Comparison of ENCODE assay signal across 17 cellular contexts in genomic region chr16:47008612-47009011, GRCh38.
"Had no signal": no experiment of that assay in that cellular context is flagged by ENCODE, and none has a peak within 500 bp of the region (broad histone marks: within the 10 kb centered on the region; RNA-seq: fewer than 3 reads in every experiment).

No MANE protein-coding gene starts in this region.

- H3K27me3 Mint-ChIP-seq: dendritic cell treated with granulocyte-macrophage colony-stimulating factor and Interleukin-4, amounts not matched to agents 40 ng/mL and 50 ng/mL, for 4 days; effector memory CD8-positive, alpha-beta T cell had no signal

- H3K4me1 ChIP-seq: esophagus squamous epithelium, right atrium auricular region, stomach, transverse colon had no signal

- H3K4me3 ChIP-seq: esophagus squamous epithelium, ovary, right atrium auricular region, stomach, thoracic aorta, transverse colon had no signal

- H3K4me3 Mint-ChIP-seq: dendritic cell treated with granulocyte-macrophage colony-stimulating factor and Interleukin-4, amounts not matched to agents 40 ng/mL and 50 ng/mL, for 4 days; effector memory CD8-positive, alpha-beta T cell; immature natural killer cell; naive thymus-derived CD4-positive, alpha-beta T cell had no signal

- ATAC-seq: effector memory CD8-positive, alpha-beta T cell; foreskin keratinocyte; naive thymus-derived CD4-positive, alpha-beta T cell had no signal

- H3K27ac Mint-ChIP-seq: dendritic cell treated with granulocyte-macrophage colony-stimulating factor and Interleukin-4, amounts not matched to agents 40 ng/mL and 50 ng/mL, for 4 days; immature natural killer cell had no signal

- H3K9me3 Mint-ChIP-seq: dendritic cell treated with granulocyte-macrophage colony-stimulating factor and Interleukin-4, amounts not matched to agents 40 ng/mL and 50 ng/mL, for 4 days; effector memory CD8-positive, alpha-beta T cell; immature natural killer cell had no signal

- H3K9me3 ChIP-seq: esophagus squamous epithelium, ovary, right atrium auricular region, stomach, thoracic aorta, transverse colon had no signal

- H3K36me3 ChIP-seq: esophagus squamous epithelium, ovary, right atrium auricular region, stomach, thoracic aorta, transverse colon had no signal

- FAIRE-seq: colon, kidney, small intestine had no signal

- H3K27me3 ChIP-seq: esophagus squamous epithelium, foreskin keratinocyte, ovary, right atrium auricular region, stomach, transverse colon had no signal

- H3K27ac ChIP-seq: esophagus squamous epithelium, foreskin keratinocyte, ovary, right atrium auricular region, stomach, thoracic aorta, transverse colon had no signal

- DNase-seq: effector memory CD8-positive, alpha-beta T cell; esophagus squamous epithelium; immature natural killer cell; kidney; naive thymus-derived CD4-positive, alpha-beta T cell; ovary; small intestine; stimulated activated CD4-positive, alpha-beta T cell treated with anti-CD3 and anti-CD28 coated beads, Interleukin-12 subunit alpha, Interleukin-12 subunit beta, amount 100 ng/mL, for 4 hours; stimulated activated naive CD4-positive, alpha-beta T cell; stomach; substantia nigra; transverse colon had no signal

- H3K36me3 Mint-ChIP-seq: immature natural killer cell; naive thymus-derived CD4-positive, alpha-beta T cell had no signal

- H3K4me1 Mint-ChIP-seq: immature natural killer cell had no signal
